In the genomic region with DNA sequence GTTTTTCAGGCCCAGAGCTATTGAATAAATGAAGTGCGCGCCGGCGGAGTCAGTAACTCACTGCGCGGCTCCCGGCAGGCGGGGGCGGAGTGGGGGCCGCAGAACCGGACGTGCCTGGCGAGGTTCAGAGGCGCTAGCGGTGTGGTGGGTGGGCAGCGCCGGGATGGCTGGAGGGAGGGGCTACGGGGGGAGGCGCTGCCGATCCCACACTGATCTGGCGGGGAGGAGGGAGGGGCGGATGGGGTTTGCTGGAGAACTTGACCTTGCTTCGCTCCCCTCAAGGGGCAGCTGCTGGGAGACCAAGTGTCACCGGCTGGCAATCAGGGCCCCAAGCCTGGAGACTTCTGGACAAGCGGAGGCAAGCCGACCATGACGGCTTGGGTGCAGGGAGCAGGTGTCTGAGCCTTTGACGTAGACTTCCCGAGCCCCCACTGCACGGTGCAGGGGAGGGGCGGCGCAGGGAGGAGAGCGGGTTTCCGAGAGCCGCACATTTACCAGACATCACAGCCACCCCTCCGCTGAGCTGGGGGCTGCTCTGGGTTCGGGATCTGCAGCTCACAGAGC, we compare ENCODE assay signal across 8 cellular contexts.
A peak's percentile ranks its signal among the peaks of the same experiment; 100 is the strongest.
DNase-seq lines count a peak whose midpoint lies in the region; ATAC-seq and TF ChIP-seq lines count a peak whose summit lies in the region.

No MANE protein-coding gene starts in this region.

- CTCF ChIA-PET in AG04449 (lab: Yijun Ruan, JAX) = no interaction called here

- POLR2A ChIA-PET in AG04449 (lab: Yijun Ruan, JAX) = no interaction called here

- TF ChIP-seq CTCF in AG04449 (IDR thresholded peaks at IDR 0.05; ENCODE audit: insufficient read depth, low read length, missing control alignments) = no peak

- no peak for ATAC-seq in GM18873 (IDR thresholded peaks at IDR 0.05; ENCODE audit: low FRiP score, unreplicated experiment)

- peak overlapping the region; percentile 36 for H3K4me3 ChIP-seq in AG04449 (ENCODE audit: low read depth, low read length)

- no peak for DNase-seq in AG04449 (ENCODE audit: low read depth, low spot score)
- peak; percentile 44 for DNase-seq in NCI-H1092 (lab: John Stamatoyannopoulos, UW)
- DNase-seq in ecto neural progenitor cell (ENCODE audit: low spot score) = peak; percentile 62
- DNase-seq in myocyte (ENCODE audit: low read depth) = peak; percentile 21
- DNase-seq in HUDEP-2 (lab: John Stamatoyannopoulos, UW; ENCODE audit: unreplicated experiment in 76 of 76) = no peak
- DNase-seq in stimulated activated CD4-positive, alpha-beta T cell treated with anti-CD3 and anti-CD28 coated beads, Interleukin-4, amount 100 ng/mL, for 4 hours = no peak
- DNase-seq in stimulated activated CD4-positive, alpha-beta T cell treated with anti-CD3 and anti-CD28 coated beads, Interleukin-1b, Interleukin-23, amount 100 ng/mL, for 48 hours = no peak

Comparison
In these comparisons a context has a peak if more than half of its experiments do, and no peak if none do; other contexts are left out.
1. DNase-seq: peak in NCI-H1092 (single experiment), ecto neural progenitor cell (single experiment) and myocyte (single experiment); none in AG04449 (single experiment), HUDEP-2 (0 of 76), stimulated activated CD4-positive, alpha-beta T cell treated with anti-CD3 and anti-CD28 coated beads, Interleukin-4, amount 100 ng/mL, for 4 hours (0 of 2) and stimulated activated CD4-positive, alpha-beta T cell treated with anti-CD3 and anti-CD28 coated beads, Interleukin-1b, Interleukin-23, amount 100 ng/mL, for 48 hours (single experiment).